In the genomic region with DNA sequence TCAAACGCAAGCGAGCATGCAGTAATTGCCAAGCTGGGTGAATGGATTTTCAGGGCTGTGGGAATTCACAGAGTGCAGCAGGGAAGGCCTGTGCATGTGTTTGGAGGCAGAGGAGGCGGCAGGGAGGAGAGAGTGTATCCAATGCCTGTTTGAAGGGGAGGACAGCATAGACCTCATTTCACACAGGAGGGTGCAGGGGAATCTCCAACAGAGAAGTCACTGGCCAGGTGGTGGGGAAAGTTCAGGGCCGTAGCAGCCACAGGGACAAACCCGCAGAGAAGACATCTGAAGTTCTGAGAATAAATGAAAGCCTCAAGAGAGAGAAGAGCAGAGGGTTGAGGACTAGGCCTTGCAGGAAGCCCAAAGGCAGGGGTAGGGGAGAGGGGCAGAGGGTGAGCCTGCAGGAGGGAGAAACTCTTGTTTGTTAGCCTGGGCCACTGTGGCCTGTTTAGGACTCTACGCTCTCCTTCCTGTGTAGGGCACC, we compare ENCODE assay signal across 14 cellular contexts. TPM values are rescaled to one million over a fixed set of nuclear protein-coding genes. Genes with fewer than 3 reads are reported as not detected.
DNase-seq lines count a peak whose midpoint lies in the region; ATAC-seq and TF ChIP-seq lines count a peak whose summit lies in the region.
"Had no signal": no experiment of that assay in that cellular context is flagged by ENCODE, and none has a peak within 500 bp of the region (broad histone marks: within the 10 kb centered on the region; RNA-seq: fewer than 3 reads in every experiment).

No MANE protein-coding gene starts in this region.

- H3K27ac Mint-ChIP-seq in activated naive CD4-positive, alpha-beta T cell treated with anti-CD3 and anti-CD28 coated beads, Interleukin-2, amount 10 ng/mL, durations not matched to agents 7 days and 5 days: peak overlapping the region; percentile 83
- peak overlapping the region; percentile 68 for H3K27ac Mint-ChIP-seq in activated naive CD8-positive, alpha-beta T cell treated with anti-CD3 and anti-CD28 coated beads, Interleukin-2, amount 50 U/mL, for 24 hours
- H3K27ac Mint-ChIP-seq in stimulated activated naive CD8-positive, alpha-beta T cell treated with anti-CD3 and anti-CD28 coated beads, Interleukin-15, amount 100 ng/mL, for 72 hours: peak overlapping the region; percentile 82 to 84

- H3K36me3 Mint-ChIP-seq in activated naive CD4-positive, alpha-beta T cell treated with anti-CD3 and anti-CD28 coated beads, Interleukin-2, amount 10 ng/mL, durations not matched to agents 7 days and 5 days: peaks cover 3% of the 10 kb centered on the region
- no peaks in the 10 kb centered on the region for H3K36me3 Mint-ChIP-seq in activated naive CD8-positive, alpha-beta T cell treated with anti-CD3 and anti-CD28 coated beads, Interleukin-2, amount 50 U/mL, for 24 hours (ENCODE audit: low read depth)
- H3K36me3 Mint-ChIP-seq: brain had no signal

- H3K4me1 Mint-ChIP-seq in activated naive CD4-positive, alpha-beta T cell treated with anti-CD3 and anti-CD28 coated beads, Interleukin-2, amount 10 ng/mL, durations not matched to agents 7 days and 5 days: peaks cover 31% of the 10 kb centered on the region
- peaks cover 30% of the 10 kb centered on the region for H3K4me1 Mint-ChIP-seq in activated naive CD8-positive, alpha-beta T cell treated with anti-CD3 and anti-CD28 coated beads, Interleukin-2, amount 50 U/mL, for 24 hours
- peaks cover 38% of the 10 kb centered on the region for H3K4me1 Mint-ChIP-seq in stimulated activated naive CD8-positive, alpha-beta T cell treated with anti-CD3 and anti-CD28 coated beads, Interleukin-15, amount 100 ng/mL, for 72 hours

- no peaks in the 10 kb centered on the region for H3K4me1 ChIP-seq in suprapubic skin
- H3K4me1 ChIP-seq: testis had no signal

- no peak for TF ChIP-seq POLR2A in suprapubic skin (IDR thresholded peaks at IDR 0.05)

- TF ChIP-seq CTCF in suprapubic skin (IDR thresholded peaks at IDR 0.05): no peak

- no peaks in the 10 kb centered on the region for H3K36me3 ChIP-seq in suprapubic skin

- no peaks in the 10 kb centered on the region for H3K9me3 Mint-ChIP-seq in activated naive CD4-positive, alpha-beta T cell treated with anti-CD3 and anti-CD28 coated beads, Interleukin-2, amount 10 ng/mL, durations not matched to agents 7 days and 5 days
- H3K9me3 Mint-ChIP-seq in activated naive CD8-positive, alpha-beta T cell treated with anti-CD3 and anti-CD28 coated beads, Interleukin-2, amount 50 U/mL, for 24 hours: no peaks in the 10 kb centered on the region
- no peaks in the 10 kb centered on the region for H3K9me3 Mint-ChIP-seq in stimulated activated naive CD8-positive, alpha-beta T cell treated with anti-CD3 and anti-CD28 coated beads, Interleukin-15, amount 100 ng/mL, for 72 hours

- H3K4me3 Mint-ChIP-seq in activated naive CD4-positive, alpha-beta T cell treated with anti-CD3 and anti-CD28 coated beads, Interleukin-2, amount 10 ng/mL, durations not matched to agents 7 days and 5 days: no peak overlapping the region
- no peak overlapping the region for H3K4me3 Mint-ChIP-seq in activated naive CD8-positive, alpha-beta T cell treated with anti-CD3 and anti-CD28 coated beads, Interleukin-2, amount 50 U/mL, for 24 hours
- H3K4me3 Mint-ChIP-seq in stimulated activated naive CD8-positive, alpha-beta T cell treated with anti-CD3 and anti-CD28 coated beads, Interleukin-15, amount 100 ng/mL, for 72 hours: peak overlapping the region in 1 of 2 donors; percentile 37
- H3K4me3 Mint-ChIP-seq: brain had no signal

- ATAC-seq in HG03439 (IDR thresholded peaks at IDR 0.05; ENCODE audit: unreplicated experiment) (peak; percentile 47), HG02885 (IDR thresholded peaks at IDR 0.05; ENCODE audit: poor library complexity, unreplicated experiment) (no peak)
- ATAC-seq in activated naive CD8-positive, alpha-beta T cell treated with anti-CD3 and anti-CD28 coated beads, Interleukin-2, amount 50 U/mL, for 24 hours: peak; percentile 42
- ATAC-seq in stimulated activated naive CD8-positive, alpha-beta T cell treated with anti-CD3 and anti-CD28 coated beads, Interleukin-15, amount 100 ng/mL, for 72 hours: peak; percentile 66

- no peaks in the 10 kb centered on the region for H3K27me3 ChIP-seq in suprapubic skin
- H3K27me3 ChIP-seq: testis had no signal

- H3K27ac ChIP-seq in suprapubic skin: no peak overlapping the region
- H3K27ac ChIP-seq: epithelial cell of prostate, HL-60, testis had no signal

- peaks cover 15% of the 10 kb centered on the region for H3K27me3 Mint-ChIP-seq in activated naive CD4-positive, alpha-beta T cell treated with anti-CD3 and anti-CD28 coated beads, Interleukin-2, amount 10 ng/mL, durations not matched to agents 7 days and 5 days
- H3K27me3 Mint-ChIP-seq in activated naive CD8-positive, alpha-beta T cell treated with anti-CD3 and anti-CD28 coated beads, Interleukin-2, amount 50 U/mL, for 24 hours: no peaks in the 10 kb centered on the region
- no peaks in the 10 kb centered on the region for H3K27me3 Mint-ChIP-seq in stimulated activated naive CD8-positive, alpha-beta T cell treated with anti-CD3 and anti-CD28 coated beads, Interleukin-15, amount 100 ng/mL, for 72 hours

- no peak for DNase-seq in activated naive CD4-positive, alpha-beta T cell treated with anti-CD3 and anti-CD28 coated beads, Interleukin-2, amount 10 ng/mL, durations not matched to agents 7 days and 5 days
- no peak for DNase-seq in activated naive CD4-positive, alpha-beta T cell (lab: John Stamatoyannopoulos, UW)
- DNase-seq in activated naive CD8-positive, alpha-beta T cell treated with anti-CD3 and anti-CD28 coated beads, Interleukin-2, amount 50 U/mL, for 24 hours: no peak
- DNase-seq in stimulated activated naive CD8-positive, alpha-beta T cell treated with anti-CD3 and anti-CD28 coated beads, Interleukin-15, amount 100 ng/mL, for 72 hours: peak in 1 of 2 donors; percentile 16
- DNase-seq in NCI-H2171 (lab: John Stamatoyannopoulos, UW) (no peak), suprapubic skin (ENCODE audit: low spot score in 2 of 2) (no peak)
- DNase-seq: NCI-H1092 treated with DMSO at 0.1 percent for 48 hours, NCI-H69, testis had no signal

- CTCF ChIA-PET in activated naive CD4-positive, alpha-beta T cell treated with anti-CD3 and anti-CD28 coated beads, Interleukin-2, amount 10 ng/mL, durations not matched to agents 7 days and 5 days (lab: Charles Lee): interaction anchor here (1.3 kb wide), 2 partner anchors 9 to 11 kb away, joined by 3 read pairs; no protein-coding TSS in a partner anchor

- H3K4me3 ChIP-seq in suprapubic skin: no peak overlapping the region
- H3K4me3 ChIP-seq: testis had no signal

- no peaks in the 10 kb centered on the region for H3K9me3 ChIP-seq in suprapubic skin
- H3K9me3 ChIP-seq: testis had no signal

- 89% methylated on average over 6 of the region's 6 CpGs for WGBS in suprapubic skin

- TF ChIP-seq EP300 in suprapubic skin (IDR thresholded peaks at IDR 0.05): no peak

RNA-seq across cellular contexts. Expression of a gene that starts 19.2 kb away (rescaled TPM):
- 100 to 1,000 TPM in 1 of 4 donors, 10 to 100 TPM in 3; 76.0 to 142 (median 84.8) TPM for total RNA-seq in suprapubic skin

RNA-seq across cellular contexts. Expression of a gene that starts 43.2 kb away (rescaled TPM):
- total RNA-seq in suprapubic skin: 10 to 100 TPM; 25.1 to 95.5 (median 65.9) TPM
